8 cellular contexts compared by ENCODE assay signal in genomic region chr7:119233015-119233414, GRCh38.
"Had no signal": no experiment of that assay in that cellular context is flagged by ENCODE, and none has a peak within 500 bp of the region (broad histone marks: within the 10 kb centered on the region; RNA-seq: fewer than 3 reads in every experiment).

No MANE protein-coding gene starts in this region.

- DNase-seq: GDM1, GF-D8 had no signal

- H3K4me3 ChIP-seq: GM12878 had no signal

- ATAC-seq: GM12878 had no signal

- FAIRE-seq: G401.6, GM12878, GM12891, GM12892, GM18507, GM19239 had no signal
